In the genomic region with DNA sequence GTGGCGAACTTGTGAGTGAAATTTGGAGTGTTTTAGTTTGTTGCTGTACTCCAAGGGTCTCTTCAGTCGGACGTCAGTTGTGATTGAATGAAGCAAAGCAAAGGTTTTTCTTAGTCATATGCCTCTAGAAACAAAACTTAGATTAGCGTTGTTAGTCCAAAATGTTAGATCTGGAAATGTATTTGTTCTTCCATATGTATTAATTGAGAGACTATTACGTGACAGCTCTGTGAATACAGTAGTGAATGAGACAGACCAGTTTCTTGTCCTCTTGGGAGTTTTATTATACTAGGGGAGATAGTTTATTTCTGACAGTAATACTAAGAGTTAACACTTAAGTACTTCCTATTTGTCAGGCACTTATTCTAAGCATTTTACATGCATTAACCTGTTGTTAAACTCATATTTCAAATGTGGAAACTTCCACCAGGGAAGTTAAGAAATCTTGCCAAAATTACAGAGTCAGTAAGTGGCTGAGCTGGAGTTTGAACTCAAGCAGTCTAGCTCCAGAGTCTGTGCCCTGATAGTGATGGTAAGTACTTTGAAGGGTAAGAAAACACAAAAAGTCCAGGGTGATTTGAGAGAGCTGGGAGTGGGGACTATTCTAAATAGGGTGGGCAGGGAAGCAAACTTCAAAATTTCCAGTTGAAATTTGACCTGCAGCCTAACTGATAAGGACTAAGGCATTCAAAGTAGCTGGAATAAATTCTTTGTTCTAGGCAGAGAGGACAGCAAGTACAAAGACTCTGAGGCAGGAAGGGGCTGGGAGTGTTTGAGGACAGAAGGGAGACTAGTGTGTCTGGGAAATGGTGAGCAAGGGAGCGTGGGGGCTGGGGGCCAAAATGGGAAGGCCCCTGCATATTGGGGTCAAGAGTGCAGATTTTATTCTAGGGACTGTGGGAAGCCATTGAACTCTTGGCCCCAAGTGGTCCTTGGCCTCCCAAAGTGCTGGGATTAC, we compare ENCODE assay signal across 10 cellular contexts. TPM values are rescaled to one million over a fixed set of nuclear protein-coding genes. Genes with fewer than 3 reads are reported as not detected.
DNase-seq lines count a peak whose midpoint lies in the region; ATAC-seq and TF ChIP-seq lines count a peak whose summit lies in the region.
"Had no signal": no experiment of that assay in that cellular context is flagged by ENCODE, and none has a peak within 500 bp of the region (broad histone marks: within the 10 kb centered on the region; RNA-seq: fewer than 3 reads in every experiment).

No MANE protein-coding gene starts in this region.

- peaks cover 0 to 20% (median 0%) of the 10 kb centered on the region in 5 donors for H3K36me3 Mint-ChIP-seq in naive thymus-derived CD4-positive, alpha-beta T cell

- peaks cover 69 to 84% (median 78%) of the 10 kb centered on the region in 10 experiments for H3K4me1 ChIP-seq in BLaER1 treated with 17β-estradiol and CSF1 and Interleukin-3, amounts not matched to agents 10 nM and 100 nM
- H3K4me1 ChIP-seq in esophagus squamous epithelium, result peaks cover 31 to 94% (median 46%) of the 10 kb centered on the region in 3 donors
- peaks cover 20 to 51% of the 10 kb centered on the region in 2 donors for H3K4me1 ChIP-seq in naive thymus-derived CD4-positive, alpha-beta T cell (ENCODE audit: control insufficient read depth in 2 of 2, insufficient read depth in 2 of 2, low read length in 2 of 2)

- H3K9me3 ChIP-seq in BLaER1 treated with 17β-estradiol and CSF1 and Interleukin-3, amounts not matched to agents 10 nM and 100 nM (replicated peaks in 1 of 11), result no peaks in the 10 kb centered on the region
- H3K9me3 ChIP-seq in esophagus squamous epithelium, result no peaks in the 10 kb centered on the region
- H3K9me3 ChIP-seq in naive thymus-derived CD4-positive, alpha-beta T cell (ENCODE audit: control insufficient read depth in 2 of 3, low read length in 3 of 3), result no peaks in the 10 kb centered on the region

- CTCF ChIA-PET in naive thymus-derived CD4-positive, alpha-beta T cell (lab: Charles Lee), result interaction anchor here (0.5 to 0.8 kb wide), 3 partner anchors 13 to 134 kb away, joined by 3 read pairs; no protein-coding TSS in a partner anchor

- H3K36me3 ChIP-seq in BLaER1 treated with 17β-estradiol and CSF1 and Interleukin-3, amounts not matched to agents 10 nM and 100 nM, result peaks cover 2 to 27% (median 9%) of the 10 kb centered on the region in 11 experiments; a peak in 11 of 22 replicates
- H3K36me3 ChIP-seq in esophagus squamous epithelium, result no peaks in the 10 kb centered on the region
- H3K36me3 ChIP-seq in naive thymus-derived CD4-positive, alpha-beta T cell (ENCODE audit: control insufficient read depth in 2 of 3, insufficient read depth in 3 of 3, low read length in 3 of 3), result no peaks in the 10 kb centered on the region

- peak overlapping the region in 2 of 11 experiments; percentile 17 to 47; a peak in 1 of 22 replicates for H3K27ac ChIP-seq in BLaER1 treated with 17β-estradiol and CSF1 and Interleukin-3, amounts not matched to agents 10 nM and 100 nM
- H3K27ac ChIP-seq in esophagus squamous epithelium, result peak overlapping the region in 3 of 4 donors; percentile 53 to 73 (median 67)
- H3K27ac ChIP-seq in naive thymus-derived CD4-positive, alpha-beta T cell (ENCODE audit: low read depth, low read length), result no peak overlapping the region

- H3K27me3 ChIP-seq in BLaER1 treated with 17β-estradiol and CSF1 and Interleukin-3, amounts not matched to agents 10 nM and 100 nM, result no peaks in the 10 kb centered on the region
- no peaks in the 10 kb centered on the region for H3K27me3 ChIP-seq in esophagus squamous epithelium
- no peaks in the 10 kb centered on the region for H3K27me3 ChIP-seq in naive thymus-derived CD4-positive, alpha-beta T cell (ENCODE audit: control insufficient read depth in 2 of 2, insufficient read depth in 2 of 2, low read length in 2 of 2)

- H3K4me3 ChIP-seq in BLaER1 treated with 17β-estradiol and CSF1 and Interleukin-3, amounts not matched to agents 10 nM and 100 nM, result no peak overlapping the region
- H3K4me3 ChIP-seq in esophagus squamous epithelium, result no peak overlapping the region
- H3K4me3 ChIP-seq in naive thymus-derived CD4-positive, alpha-beta T cell (ENCODE audit: low read length), result no peak overlapping the region

- H3K9ac ChIP-seq in BLaER1 treated with 17β-estradiol and CSF1 and Interleukin-3, amounts not matched to agents 10 nM and 100 nM, result no peak overlapping the region

- TF ChIP-seq POLR2A in esophagus squamous epithelium (IDR thresholded peaks at IDR 0.05), result no peak

- peak overlapping the region; percentile 2 to 79 (median 54); a peak in 19 of 22 replicates for H3K4me2 ChIP-seq in BLaER1 treated with 17β-estradiol and CSF1 and Interleukin-3, amounts not matched to agents 10 nM and 100 nM

- DNase-seq in OCI-M1 (lab: John Stamatoyannopoulos, UW) (peak; percentile 34), esophagus squamous epithelium (lab: John Stamatoyannopoulos, UW) (no peak), ureter (ENCODE audit: low spot score) (no peak), KBM-7 (no peak)
- no peak for DNase-seq in naive thymus-derived CD4-positive, alpha-beta T cell
- no peak for DNase-seq in activated CD4-positive, alpha-beta T cell treated with anti-CD3 and anti-CD28 coated beads for 48 hours
- DNase-seq: COR-L47; stimulated activated CD4-positive, alpha-beta T cell treated with anti-CD3 and anti-CD28 coated beads, Interleukin-4, amount 100 ng/mL, for 24 hours had no signal

- intact Hi-C loops in esophagus squamous epithelium (cut with DNase I), result no loop called here
- intact Hi-C loops in naive thymus-derived CD4-positive, alpha-beta T cell (cut with micrococcal nuclease), result loop anchor here in 1 of 2 donors (1.0 kb wide), 1 partner anchor 34 kb away; no protein-coding TSS in a partner anchor

- TF ChIP-seq CTCF in esophagus squamous epithelium (IDR thresholded peaks at IDR 0.05), result no peak

- H3K27ac Mint-ChIP-seq in naive thymus-derived CD4-positive, alpha-beta T cell, result peak overlapping the region in 7 of 9 donors; percentile 37 to 85 (median 70)

- no peaks in the 10 kb centered on the region for H3K27me3 Mint-ChIP-seq in naive thymus-derived CD4-positive, alpha-beta T cell

- WGBS in esophagus squamous epithelium, 2 donors, result 68 to 85% methylated on average over 6 of the region's 6 CpGs

- ATAC-seq in naive thymus-derived CD4-positive, alpha-beta T cell, result no peak
- ATAC-seq in GM19452 (IDR thresholded peaks at IDR 0.05; ENCODE audit: unreplicated experiment), result no peak

- POLR2A ChIA-PET in naive thymus-derived CD4-positive, alpha-beta T cell (lab: Charles Lee), result interaction anchor here (0.6 to 2.3 kb wide), 4 partner anchors 12 to 18 kb away, joined by 3 to 7 read pairs (median 3); a partner anchor contains a TSS

- H3K9me3 Mint-ChIP-seq in naive thymus-derived CD4-positive, alpha-beta T cell, result peaks cover 0 to 1% (median 0%) of the 10 kb centered on the region in 11 donors

- H3K4me1 Mint-ChIP-seq in naive thymus-derived CD4-positive, alpha-beta T cell, result peaks cover 63 to 92% (median 86%) of the 10 kb centered on the region in 7 donors

- peak overlapping the region in 8 of 10 donors; percentile 5 to 61 (median 30) for H3K4me3 Mint-ChIP-seq in naive thymus-derived CD4-positive, alpha-beta T cell

- in situ Hi-C loops in KBM-7 (cut with MboI; ENCODE audit: low pct_unique_long_range_greater_than_20kb, low sequenced_read_pairs), result no loop called here

- peaks cover 28 to 100% (median 67%) of the 10 kb centered on the region in 11 experiments for H4K20me1 ChIP-seq in BLaER1 treated with 17β-estradiol and CSF1 and Interleukin-3, amounts not matched to agents 10 nM and 100 nM

RNA-seq across cellular contexts. Expression of a gene that starts 17.0 kb away (rescaled TPM):
- total RNA-seq in esophagus squamous epithelium (100 to 1,000 TPM in 2 of 4 donors, 10 to 100 TPM in 2; 81.7 to 144 (median 103) TPM), ureter (416 TPM)
- total RNA-seq in naive thymus-derived CD4-positive, alpha-beta T cell, result 100 to 1,000 TPM; 211 to 300 (median 282) TPM
- polyA plus RNA-seq in naive thymus-derived CD4-positive, alpha-beta T cell, result 100 to 1,000 TPM; 152 to 164 TPM
